ENCODE assay signal across 8 cellular contexts in the genomic region with DNA sequence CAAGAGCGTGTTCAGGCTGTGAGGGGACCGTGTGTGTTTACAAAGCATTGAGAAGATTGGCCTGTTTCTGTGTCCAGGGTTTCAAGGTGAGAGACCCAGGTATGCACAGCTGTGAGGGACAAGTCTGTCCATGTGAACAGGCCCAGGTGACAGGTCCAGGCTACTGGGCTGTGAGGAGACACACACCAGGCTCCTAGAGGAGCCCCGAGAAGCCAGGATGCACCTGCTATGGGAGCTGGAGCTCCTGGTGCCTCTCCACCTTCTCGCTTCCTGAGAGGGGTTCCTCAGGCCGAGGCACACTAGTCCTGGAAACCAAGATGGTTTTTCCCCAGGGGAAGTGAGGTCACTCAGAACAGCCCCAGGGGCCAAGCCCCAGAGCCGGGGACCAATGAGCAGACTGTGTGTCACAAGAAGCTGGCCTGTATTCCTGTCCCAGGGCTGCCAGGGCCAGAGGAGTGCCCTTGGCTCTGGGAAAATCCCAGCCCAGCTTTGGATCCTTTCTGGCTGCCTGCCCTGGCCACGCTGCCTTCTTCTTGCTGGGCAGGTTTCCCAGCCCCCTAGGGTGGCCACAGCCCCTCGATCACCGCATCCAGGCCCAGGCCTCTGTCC.
DNase-seq lines count a peak whose midpoint lies in the region; ATAC-seq, FAIRE-seq and TF ChIP-seq lines count a peak whose summit lies in the region.

No MANE protein-coding gene starts in this region.

- no peak for TF ChIP-seq CTCF in GM12864 (IDR thresholded peaks at IDR 0.05; ENCODE audit: low read depth, low read length, missing control alignments)
- no peak for TF ChIP-seq CTCF in epithelial cell of proximal tubule (conservative IDR thresholded peaks at IDR 0.05; ENCODE audit: low read depth, low read length)
- TF ChIP-seq CTCF in pancreas (IDR thresholded peaks at IDR 0.05) = no peak
- TF ChIP-seq CTCF in GM23338 (conservative IDR thresholded peaks at IDR 0.05; ENCODE audit: low read depth in 2 of 2) = no peak
- TF ChIP-seq CTCF in D721Med (IDR thresholded peaks at IDR 0.05; ENCODE audit: insufficient read depth, missing control alignments) = no peak

- no peak for TF ChIP-seq EP300 in Ishikawa (IDR thresholded peaks at IDR 0.05; ENCODE audit: borderline replicate concordance)

- H3K9me2 ChIP-seq in GM23338 (ENCODE audit: insufficient read depth) = no peaks in the 10 kb centered on the region

- no peak for DNase-seq in GM12864 (ENCODE audit: low read depth)
- peak; percentile 64 for DNase-seq in epithelial cell of proximal tubule (ENCODE audit: low read depth)
- DNase-seq in pancreas = peak; percentile 82 to 95 (median 90)
- DNase-seq in GM23338 (ENCODE audit: low spot score) = no peak
- no peak for DNase-seq in D721Med (ENCODE audit: insufficient read length, low spot score)
- no peak for DNase-seq in NCI-H1048 (lab: John Stamatoyannopoulos, UW)
- no peak for DNase-seq in effector memory CD4-positive, alpha-beta T cell

- no peak overlapping the region for H3K4me3 Mint-ChIP-seq in GM23338

- H3K27ac Mint-ChIP-seq in GM23338 = no peak overlapping the region; the same call in 1 of the 2 replicates

- FAIRE-seq in pancreas (lab: Jason Lieb, UNC) (no peak), D721Med (lab: Jason Lieb, UNC) (no peak)

- no peak overlapping the region for H3K4me2 ChIP-seq in GM23338

- no peaks in the 10 kb centered on the region for H3K27me3 ChIP-seq in pancreas
- H3K27me3 ChIP-seq in GM23338 (ENCODE audit: insufficient read depth) = no peaks in the 10 kb centered on the region
- H3K27me3 ChIP-seq in effector memory CD4-positive, alpha-beta T cell (replicated peaks; ENCODE audit: control insufficient read depth, insufficient read depth, low read length, poor library complexity, severe bottlenecking) = no peaks in the 10 kb centered on the region

- no peak for TF ChIP-seq RAD21 in Ishikawa (IDR thresholded peaks at IDR 0.05; ENCODE audit: low read depth)

- H3K36me3 ChIP-seq in pancreas (peaks cover 0 to 8% (median 0%) of the 10 kb centered on the region in 3 donors), GM23338 (ENCODE audit: insufficient read depth) (no peaks in the 10 kb centered on the region)
- H3K36me3 ChIP-seq in effector memory CD4-positive, alpha-beta T cell (ENCODE audit: control insufficient read depth, insufficient read depth, low read length) = no peaks in the 10 kb centered on the region

- H3F3A ChIP-seq in GM23338 (replicated peaks; ENCODE audit: low read depth) = no peaks in the 10 kb centered on the region

- peaks cover 9% of the 10 kb centered on the region for H3K4me1 Mint-ChIP-seq in GM23338

- H3K27me3 Mint-ChIP-seq in GM23338 (ENCODE audit: insufficient read depth, low read depth, poor library complexity) = peaks cover 2% of the 10 kb centered on the region

- H2AFZ ChIP-seq in GM23338 = no peak overlapping the region

- peak; percentile 93 to 94 (median 94) for ATAC-seq in pancreas
- ATAC-seq in GM23338 = no peak

- H3K27ac ChIP-seq in pancreas = peak overlapping the region; percentile 73 to 85 (median 82)
- H3K27ac ChIP-seq in GM23338 (ENCODE audit: low read depth) = no peak overlapping the region
- H3K27ac ChIP-seq in effector memory CD4-positive, alpha-beta T cell (ENCODE audit: insufficient read depth, low read length, poor library complexity, severe bottlenecking) = no peak overlapping the region

- peaks cover 10% of the 10 kb centered on the region for H3K79me2 ChIP-seq in GM23338 (replicated peaks; ENCODE audit: insufficient read depth)

- peaks cover 3% of the 10 kb centered on the region; the same call in 1 of the 3 replicates for H3K36me3 Mint-ChIP-seq in GM23338 (ENCODE audit: low read depth)

- H3K9me3 Mint-ChIP-seq in GM23338 = no peaks in the 10 kb centered on the region

- peaks cover 7 to 18% (median 15%) of the 10 kb centered on the region in 3 donors for H3K4me1 ChIP-seq in pancreas
- H3K4me1 ChIP-seq in GM23338 (ENCODE audit: insufficient read depth) = no peaks in the 10 kb centered on the region
- no peaks in the 10 kb centered on the region for H3K4me1 ChIP-seq in effector memory CD4-positive, alpha-beta T cell (ENCODE audit: control insufficient read depth, insufficient read depth, low read length, poor library complexity, severe bottlenecking)

- peak overlapping the region; percentile 4; the same call in 1 of the 2 replicates for H3K4me3 ChIP-seq in GM12864 (ENCODE audit: low read depth, low read length)
- H3K4me3 ChIP-seq in epithelial cell of proximal tubule (ENCODE audit: low read depth, low read length) = peak overlapping the region; percentile 28
- H3K4me3 ChIP-seq in pancreas = no peak overlapping the region
- no peak overlapping the region for H3K4me3 ChIP-seq in GM23338
- H3K4me3 ChIP-seq in effector memory CD4-positive, alpha-beta T cell (ENCODE audit: insufficient read depth, low read depth, low read length, poor library complexity, severe bottlenecking) = no peak overlapping the region

- 24 to 31% methylated on average over 9 of the region's 9 CpGs for WGBS in pancreas, 2 donors

- H3K9me3 ChIP-seq in pancreas = no peaks in the 10 kb centered on the region
- H3K9me3 ChIP-seq in effector memory CD4-positive, alpha-beta T cell (ENCODE audit: control insufficient read depth, low read length) = no peaks in the 10 kb centered on the region

- H4K20me1 ChIP-seq in GM23338 (replicated peaks; ENCODE audit: insufficient read depth) = no peaks in the 10 kb centered on the region; the same call in 1 of the 2 replicates

- intact Hi-C loops in pancreas (cut with DNase I) = no loop called here

TF ChIP-seq in Ishikawa, 13 proteins besides CTCF, POLR2A, EP300 and RAD21:
- TF ChIP-seq, protein P1, sequence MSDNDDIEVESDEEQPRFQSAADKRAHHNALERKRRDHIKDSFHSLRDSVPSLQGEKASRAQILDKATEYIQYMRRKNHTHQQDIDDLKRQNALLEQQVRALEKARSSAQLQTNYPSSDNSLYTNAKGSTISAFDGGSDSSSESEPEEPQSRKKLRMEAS (IDR thresholded peaks at IDR 0.05) = peak; percentile 13; the same call in 1 of the 2 replicates
- peak; percentile 17; the same call in 1 of the 2 replicates for TF ChIP-seq NFIC (IDR thresholded peaks at IDR 0.05)
- no peak for TF ChIP-seq TEAD4 (IDR thresholded peaks at IDR 0.05)
TF ChIP-seq in Ishikawa: peak in this region for 2.

TF ChIP-seq in GM23338, 12 proteins besides CTCF, POLR2A, EP300 and RAD21 (continues in another document):
- no peak for TF ChIP-seq ZNF331 (CRISPR knock-in tag; IDR thresholded peaks at IDR 0.05; ENCODE audit: low read depth)
- TF ChIP-seq NANOG (IDR thresholded peaks at IDR 0.05; ENCODE audit: borderline replicate concordance) = no peak
- TF ChIP-seq JUNB (IDR thresholded peaks at IDR 0.05; ENCODE audit: unreplicated experiment) = no peak
- TF ChIP-seq, protein P2, sequence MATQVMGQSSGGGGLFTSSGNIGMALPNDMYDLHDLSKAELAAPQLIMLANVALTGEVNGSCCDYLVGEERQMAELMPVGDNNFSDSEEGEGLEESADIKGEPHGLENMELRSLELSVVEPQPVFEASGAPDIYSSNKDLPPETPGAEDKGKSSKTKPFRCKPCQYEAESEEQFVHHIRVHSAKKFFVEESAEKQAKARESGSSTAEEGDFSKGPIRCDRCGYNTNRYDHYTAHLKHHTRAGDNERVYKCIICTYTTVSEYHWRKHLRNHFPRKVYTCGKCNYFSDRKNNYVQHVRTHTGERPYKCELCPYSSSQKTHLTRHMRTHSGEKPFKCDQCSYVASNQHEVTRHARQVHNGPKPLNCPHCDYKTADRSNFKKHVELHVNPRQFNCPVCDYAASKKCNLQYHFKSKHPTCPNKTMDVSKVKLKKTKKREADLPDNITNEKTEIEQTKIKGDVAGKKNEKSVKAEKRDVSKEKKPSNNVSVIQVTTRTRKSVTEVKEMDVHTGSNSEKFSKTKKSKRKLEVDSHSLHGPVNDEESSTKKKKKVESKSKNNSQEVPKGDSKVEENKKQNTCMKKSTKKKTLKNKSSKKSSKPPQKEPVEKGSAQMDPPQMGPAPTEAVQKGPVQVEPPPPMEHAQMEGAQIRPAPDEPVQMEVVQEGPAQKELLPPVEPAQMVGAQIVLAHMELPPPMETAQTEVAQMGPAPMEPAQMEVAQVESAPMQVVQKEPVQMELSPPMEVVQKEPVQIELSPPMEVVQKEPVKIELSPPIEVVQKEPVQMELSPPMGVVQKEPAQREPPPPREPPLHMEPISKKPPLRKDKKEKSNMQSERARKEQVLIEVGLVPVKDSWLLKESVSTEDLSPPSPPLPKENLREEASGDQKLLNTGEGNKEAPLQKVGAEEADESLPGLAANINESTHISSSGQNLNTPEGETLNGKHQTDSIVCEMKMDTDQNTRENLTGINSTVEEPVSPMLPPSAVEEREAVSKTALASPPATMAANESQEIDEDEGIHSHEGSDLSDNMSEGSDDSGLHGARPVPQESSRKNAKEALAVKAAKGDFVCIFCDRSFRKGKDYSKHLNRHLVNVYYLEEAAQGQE (IDR thresholded peaks at IDR 0.05; ENCODE audit: unreplicated experiment) = no peak
- no peak for TF ChIP-seq ZNF114 (CRISPR knock-in tag; IDR thresholded peaks at IDR 0.05)
- TF ChIP-seq EZH2 (IDR thresholded peaks at IDR 0.05; ENCODE audit: low read depth, unreplicated experiment) = no peak
- no peak for TF ChIP-seq EZH2phosphoT487 (IDR thresholded peaks at IDR 0.05; ENCODE audit: unreplicated experiment)
- no peak for TF ChIP-seq POLR2AphosphoS5 (IDR thresholded peaks at IDR 0.05; ENCODE audit: low read depth)
- TF ChIP-seq, protein P3, sequence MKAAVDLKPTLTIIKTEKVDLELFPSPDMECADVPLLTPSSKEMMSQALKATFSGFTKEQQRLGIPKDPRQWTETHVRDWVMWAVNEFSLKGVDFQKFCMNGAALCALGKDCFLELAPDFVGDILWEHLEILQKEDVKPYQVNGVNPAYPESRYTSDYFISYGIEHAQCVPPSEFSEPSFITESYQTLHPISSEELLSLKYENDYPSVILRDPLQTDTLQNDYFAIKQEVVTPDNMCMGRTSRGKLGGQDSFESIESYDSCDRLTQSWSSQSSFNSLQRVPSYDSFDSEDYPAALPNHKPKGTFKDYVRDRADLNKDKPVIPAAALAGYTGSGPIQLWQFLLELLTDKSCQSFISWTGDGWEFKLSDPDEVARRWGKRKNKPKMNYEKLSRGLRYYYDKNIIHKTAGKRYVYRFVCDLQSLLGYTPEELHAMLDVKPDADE (IDR thresholded peaks at IDR 0.05) = no peak

Comparison
In these comparisons a context has a peak if more than half of its experiments do, and no peak if none do; other contexts are left out.
1. DNase-seq: peak in epithelial cell of proximal tubule (single experiment) and pancreas (6 of 6); none in GM12864 (single experiment), GM23338 (single experiment), D721Med (single experiment), NCI-H1048 (single experiment) and effector memory CD4-positive, alpha-beta T cell (0 of 3).
2. H3K4me3 ChIP-seq: peak in GM12864 (single experiment) and epithelial cell of proximal tubule (single experiment); none in pancreas (0 of 4), GM23338 (single experiment) and effector memory CD4-positive, alpha-beta T cell (single experiment).
3. H3K27ac ChIP-seq: peak in pancreas (4 of 4); none in GM23338 (single experiment) and effector memory CD4-positive, alpha-beta T cell (single experiment).